In genomic region chr12:121229879-121230537, GRCh38 we compare ENCODE assay signal across 8 cellular contexts. TPM values are rescaled to one million over a fixed set of nuclear protein-coding genes. Genes with fewer than 3 reads are reported as not detected.
DNase-seq lines count a peak whose midpoint lies in the region; ATAC-seq and TF ChIP-seq lines count a peak whose summit lies in the region.
"Not testable (repeated sequence)": the region's sequence is repeated elsewhere in the genome, so short reads cannot be mapped to it uniquely, and the experiment has no call there.

No MANE protein-coding gene starts in this region.

- H3F3A ChIP-seq in DOHH2 (ENCODE audit: control insufficient read depth, insufficient read depth): not testable (repeated sequence)

- not testable (repeated sequence) for H4K20me1 ChIP-seq in DOHH2 (ENCODE audit: control insufficient read depth, insufficient read depth, low read depth, low read length); KMS-11 (ENCODE audit: insufficient read depth)

- not testable (repeated sequence) for H3K4ac ChIP-seq in neuronal stem cell (ENCODE audit: low read length)

- H2AK5ac ChIP-seq in neuronal stem cell (ENCODE audit: low read depth, low read length): not testable (repeated sequence)

- H3K27ac ChIP-seq in DOHH2 (ENCODE audit: low read depth, low read length); KMS-11; cardiac muscle cell; neuronal stem cell (replicated peaks; ENCODE audit: low read length); substantia nigra (ENCODE audit: low read depth, low read length, poor library complexity, severe bottlenecking): not testable (repeated sequence)
- peak overlapping the region in 1 of 4 donors; percentile 24 for H3K27ac ChIP-seq in body of pancreas

- not testable (repeated sequence) for H2BK5ac ChIP-seq in neuronal stem cell (ENCODE audit: low read length)

- not testable (repeated sequence) for H3K14ac ChIP-seq in neuronal stem cell (ENCODE audit: low read length)

- intact Hi-C loops in body of pancreas (cut with DNase I): not testable (repeated sequence)

- H3K18ac ChIP-seq in neuronal stem cell (ENCODE audit: low read length): not testable (repeated sequence)

- TF ChIP-seq POLR2A in body of pancreas (IDR thresholded peaks at IDR 0.05): not testable (repeated sequence)

- not testable (repeated sequence) for H3K9me2 ChIP-seq in DOHH2 (replicated peaks; ENCODE audit: control insufficient read depth, low read length)

- not testable (repeated sequence) for H3K4me2 ChIP-seq in DOHH2 (ENCODE audit: low read length); KMS-11; neuronal stem cell (ENCODE audit: insufficient read depth, low read length, poor library complexity, severe bottlenecking)

- peaks cover 20% of the 10 kb centered on the region for H3K4me1 ChIP-seq in DOHH2 (ENCODE audit: control insufficient read depth, low read length)
- peaks cover 15% of the 10 kb centered on the region for H3K4me1 ChIP-seq in KMS-11 (ENCODE audit: low read depth, poor library complexity, severe bottlenecking)
- peaks cover 28% of the 10 kb centered on the region for H3K4me1 ChIP-seq in body of pancreas
- H3K4me1 ChIP-seq in cardiac muscle cell (ENCODE audit: low read depth); neuronal stem cell (ENCODE audit: control insufficient read depth in 2 of 2, insufficient read depth in 1 of 2, low read depth in 1 of 2, low read length in 2 of 2): not testable (repeated sequence)

- H2BK15ac ChIP-seq in neuronal stem cell (ENCODE audit: low read length): not testable (repeated sequence)

- H3K23ac ChIP-seq in neuronal stem cell (ENCODE audit: low read depth, low read length, poor library complexity): not testable (repeated sequence)

- DNase-seq in NOMO-1 treated with dmso at 0.1 percent for 144 hours (lab: John Stamatoyannopoulos, UW; ENCODE audit: unreplicated experiment): peak; percentile 35
- peak; percentile 39 to 49 for DNase-seq in activated CD4-positive, alpha-beta T cell treated with anti-CD3 and anti-CD28 coated beads for 24 hours (ENCODE audit: low read depth in 2 of 2)
- DNase-seq in body of pancreas: peak; percentile 79 to 86 (median 80)
- peak; percentile 83 to 89 for DNase-seq in cardiac muscle cell (ENCODE audit: low read depth in 1 of 2, low spot score in 1 of 2)
- peak; percentile 67 for DNase-seq in neuronal stem cell (ENCODE audit: low spot score)
- peak in 38 of 49 donors; percentile 7 to 72 (median 38) for DNase-seq in substantia nigra (lab: John Stamatoyannopoulos, UW)

- not testable (repeated sequence) for H3K79me2 ChIP-seq in DOHH2 (ENCODE audit: control insufficient read depth, low read length); KMS-11 (ENCODE audit: insufficient read depth, low read depth)

- not testable (repeated sequence) for H3K36me3 ChIP-seq in DOHH2 (ENCODE audit: control insufficient read depth, low read length); KMS-11 (ENCODE audit: insufficient read depth); cardiac muscle cell
- H3K36me3 ChIP-seq in body of pancreas (replicated peaks in 1 of 2; ENCODE audit: insufficient read depth in 1 of 2, low read depth in 2 of 2) (peaks cover 0 to 11% of the 10 kb centered on the region in 2 donors), neuronal stem cell (replicated peaks in 1 of 2; ENCODE audit: control insufficient read depth in 2 of 2, insufficient read depth in 2 of 2, low read length in 2 of 2) (peaks cover 3 to 24% of the 10 kb centered on the region in 2 donors)

- not testable (repeated sequence) for H4K8ac ChIP-seq in neuronal stem cell (ENCODE audit: low read depth, low read length)

- not testable (repeated sequence) for H2BK120ac ChIP-seq in neuronal stem cell (ENCODE audit: low read depth, low read length)

- H3K9ac ChIP-seq in KMS-11; neuronal stem cell (ENCODE audit: low read depth, low read length, poor library complexity): not testable (repeated sequence)

- H3K9me3 ChIP-seq in DOHH2 (ENCODE audit: control insufficient read depth, insufficient read depth, low read length); body of pancreas; cardiac muscle cell (ENCODE audit: low read depth); neuronal stem cell (replicated peaks in 1 of 2; ENCODE audit: control insufficient read depth in 2 of 2, insufficient read depth in 1 of 2, low read depth in 1 of 2, low read length in 2 of 2): not testable (repeated sequence)

- peak; percentile 62 for ATAC-seq in body of pancreas

- WGBS in body of pancreas, 2 donors: 45 to 51% methylated on average over 18 to 19 of the region's 19 CpGs
- no CpG with 5 or more reads among the region's 19 CpGs for WGBS in neuronal stem cell (ENCODE audit: extremely low coverage in 2 of 2, insufficient read length in 2 of 2, insufficient replicate concordance in 1 of 2), 2 donors

- H4K91ac ChIP-seq in neuronal stem cell (ENCODE audit: low read depth, low read length, poor library complexity): not testable (repeated sequence)

- H2BK12ac ChIP-seq in neuronal stem cell (ENCODE audit: low read length): not testable (repeated sequence)

- not testable (repeated sequence) for H3K4me3 ChIP-seq in DOHH2 (ENCODE audit: low read length); KMS-11 (IDR thresholded peaks at IDR 0.05; ENCODE audit: insufficient read depth, low read depth, low read length); body of pancreas; cardiac muscle cell; neuronal stem cell (ENCODE audit: low read length in 2 of 2)

- not testable (repeated sequence) for H3K27me3 ChIP-seq in DOHH2 (ENCODE audit: control insufficient read depth, low read length); KMS-11 (ENCODE audit: insufficient read depth, low read depth); body of pancreas; cardiac muscle cell; neuronal stem cell (ENCODE audit: control insufficient read depth in 3 of 3, insufficient read depth in 3 of 3, low read depth in 1 of 3, low read length in 3 of 3)

- H2AFZ ChIP-seq in KMS-11 (ENCODE audit: low read depth); neuronal stem cell (ENCODE audit: low read length): not testable (repeated sequence)

- TF ChIP-seq CTCF in DOHH2 (IDR thresholded peaks at IDR 0.05; ENCODE audit: low read depth, low read length, poor library complexity, severe bottlenecking) (peak; percentile 84), KMS-11 (conservative IDR thresholded peaks at IDR 0.05; ENCODE audit: low read depth, low read length) (peak; percentile 57), body of pancreas (IDR thresholded peaks at IDR 0.05) (peak; percentile 73 to 87 (median 81)), cardiac muscle cell (IDR thresholded peaks at IDR 0.05; ENCODE audit: low read depth, low read length) (peak; percentile 89)

- not testable (repeated sequence) for H3K79me1 ChIP-seq in neuronal stem cell (ENCODE audit: low read depth, low read length)

RNA-seq across cellular contexts. Expression of gene P2RX4, which starts 20.1 kb away (rescaled TPM):
- total RNA-seq in body of pancreas (10 to 100 TPM; 50.1 to 58.1 TPM), cardiac muscle cell (33.7 and 38.2 TPM in 2 replicates)
- polyA plus RNA-seq in cardiac muscle cell: 19.4 and 25.8 TPM in 2 replicates
- polyA plus RNA-seq in neuronal stem cell (2013, experiment 1 of 2): 9.9 TPM
- 10.7 TPM for polyA plus RNA-seq in neuronal stem cell (2013, experiment 2 of 2)

Comparison
In these comparisons a context has a peak if more than half of its experiments do, and no peak if none do; other contexts are left out.
1. DNase-seq: peak in every context shown above with its lines; median percentile 86 in cardiac muscle cell; 80 in body of pancreas; 67 in neuronal stem cell; 44 in activated CD4-positive, alpha-beta T cell treated with anti-CD3 and anti-CD28 coated beads for 24 hours; 38 in substantia nigra; 35 in NOMO-1 treated with dmso at 0.1 percent for 144 hours.